In the genomic region with DNA sequence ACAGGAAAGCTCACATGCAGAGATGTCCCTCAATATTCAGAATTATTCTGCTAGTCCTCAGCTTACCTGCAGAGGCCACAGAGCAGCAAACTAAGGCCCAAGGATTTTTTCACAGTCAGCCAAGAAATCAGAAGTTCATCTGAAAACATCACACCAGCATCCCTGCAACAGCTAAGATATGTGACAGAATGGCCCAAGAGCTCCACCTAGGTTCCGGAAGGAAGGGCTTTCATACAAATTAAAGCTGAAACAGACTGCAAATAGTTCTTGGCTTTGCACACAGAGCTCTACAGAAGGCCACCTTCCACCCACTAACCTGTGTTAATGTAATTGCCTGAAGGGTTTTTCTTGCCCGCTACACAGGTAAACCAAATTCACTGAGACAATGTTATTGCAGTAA, we compare ENCODE assay signal across 1 cellular context.
TF ChIP-seq lines count a peak whose summit lies in the region.

No MANE protein-coding gene starts in this region.

TF ChIP-seq in GM23338, 12 proteins besides CTCF, POLR2A, EP300 and RAD21 (continued from another document):
- TF ChIP-seq, protein P1, sequence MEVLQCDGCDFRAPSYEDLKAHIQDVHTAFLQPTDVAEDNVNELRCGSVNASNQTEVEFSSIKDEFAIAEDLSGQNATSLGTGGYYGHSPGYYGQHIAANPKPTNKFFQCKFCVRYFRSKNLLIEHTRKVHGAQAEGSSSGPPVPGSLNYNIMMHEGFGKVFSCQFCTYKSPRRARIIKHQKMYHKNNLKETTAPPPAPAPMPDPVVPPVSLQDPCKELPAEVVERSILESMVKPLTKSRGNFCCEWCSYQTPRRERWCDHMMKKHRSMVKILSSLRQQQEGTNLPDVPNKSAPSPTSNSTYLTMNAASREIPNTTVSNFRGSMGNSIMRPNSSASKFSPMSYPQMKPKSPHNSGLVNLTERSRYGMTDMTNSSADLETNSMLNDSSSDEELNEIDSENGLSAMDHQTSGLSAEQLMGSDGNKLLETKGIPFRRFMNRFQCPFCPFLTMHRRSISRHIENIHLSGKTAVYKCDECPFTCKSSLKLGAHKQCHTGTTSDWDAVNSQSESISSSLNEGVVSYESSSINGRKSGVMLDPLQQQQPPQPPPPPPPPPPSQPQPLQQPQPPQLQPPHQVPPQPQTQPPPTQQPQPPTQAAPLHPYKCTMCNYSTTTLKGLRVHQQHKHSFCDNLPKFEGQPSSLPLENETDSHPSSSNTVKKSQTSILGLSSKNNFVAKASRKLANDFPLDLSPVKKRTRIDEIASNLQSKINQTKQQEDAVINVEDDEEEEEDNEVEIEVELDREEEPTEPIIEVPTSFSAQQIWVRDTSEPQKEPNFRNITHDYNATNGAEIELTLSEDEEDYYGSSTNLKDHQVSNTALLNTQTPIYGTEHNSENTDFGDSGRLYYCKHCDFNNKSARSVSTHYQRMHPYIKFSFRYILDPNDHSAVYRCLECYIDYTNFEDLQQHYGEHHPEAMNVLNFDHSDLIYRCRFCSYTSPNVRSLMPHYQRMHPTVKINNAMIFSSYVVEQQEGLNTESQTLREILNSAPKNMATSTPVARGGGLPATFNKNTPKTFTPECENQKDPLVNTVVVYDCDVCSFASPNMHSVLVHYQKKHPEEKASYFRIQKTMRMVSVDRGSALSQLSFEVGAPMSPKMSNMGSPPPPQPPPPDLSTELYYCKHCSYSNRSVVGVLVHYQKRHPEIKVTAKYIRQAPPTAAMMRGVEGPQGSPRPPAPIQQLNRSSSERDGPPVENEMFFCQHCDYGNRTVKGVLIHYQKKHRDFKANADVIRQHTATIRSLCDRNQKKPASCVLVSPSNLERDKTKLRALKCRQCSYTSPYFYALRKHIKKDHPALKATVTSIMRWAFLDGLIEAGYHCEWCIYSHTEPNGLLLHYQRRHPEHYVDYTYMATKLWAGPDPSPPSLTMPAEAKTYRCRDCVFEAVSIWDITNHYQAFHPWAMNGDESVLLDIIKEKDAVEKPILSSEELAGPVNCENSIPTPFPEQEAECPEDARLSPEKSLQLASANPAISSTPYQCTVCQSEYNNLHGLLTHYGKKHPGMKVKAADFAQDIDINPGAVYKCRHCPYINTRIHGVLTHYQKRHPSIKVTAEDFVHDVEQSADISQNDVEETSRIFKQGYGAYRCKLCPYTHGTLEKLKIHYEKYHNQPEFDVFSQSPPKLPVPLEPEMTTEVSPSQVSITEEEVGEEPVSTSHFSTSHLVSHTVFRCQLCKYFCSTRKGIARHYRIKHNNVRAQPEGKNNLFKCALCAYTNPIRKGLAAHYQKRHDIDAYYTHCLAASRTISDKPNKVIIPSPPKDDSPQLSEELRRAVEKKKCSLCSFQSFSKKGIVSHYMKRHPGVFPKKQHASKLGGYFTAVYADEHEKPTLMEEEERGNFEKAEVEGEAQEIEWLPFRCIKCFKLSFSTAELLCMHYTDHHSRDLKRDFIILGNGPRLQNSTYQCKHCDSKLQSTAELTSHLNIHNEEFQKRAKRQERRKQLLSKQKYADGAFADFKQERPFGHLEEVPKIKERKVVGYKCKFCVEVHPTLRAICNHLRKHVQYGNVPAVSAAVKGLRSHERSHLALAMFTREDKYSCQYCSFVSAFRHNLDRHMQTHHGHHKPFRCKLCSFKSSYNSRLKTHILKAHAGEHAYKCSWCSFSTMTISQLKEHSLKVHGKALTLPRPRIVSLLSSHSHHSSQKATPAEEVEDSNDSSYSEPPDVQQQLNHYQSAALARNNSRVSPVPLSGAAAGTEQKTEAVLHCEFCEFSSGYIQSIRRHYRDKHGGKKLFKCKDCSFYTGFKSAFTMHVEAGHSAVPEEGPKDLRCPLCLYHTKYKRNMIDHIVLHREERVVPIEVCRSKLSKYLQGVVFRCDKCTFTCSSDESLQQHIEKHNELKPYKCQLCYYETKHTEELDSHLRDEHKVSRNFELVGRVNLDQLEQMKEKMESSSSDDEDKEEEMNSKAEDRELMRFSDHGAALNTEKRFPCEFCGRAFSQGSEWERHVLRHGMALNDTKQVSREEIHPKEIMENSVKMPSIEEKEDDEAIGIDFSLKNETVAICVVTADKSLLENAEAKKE (CRISPR knock-in tag; IDR thresholded peaks at IDR 0.05) = no peak
TF ChIP-seq in GM23338: peak in this region for 0.
